10 cellular contexts compared by ENCODE assay signal in the genomic region with DNA sequence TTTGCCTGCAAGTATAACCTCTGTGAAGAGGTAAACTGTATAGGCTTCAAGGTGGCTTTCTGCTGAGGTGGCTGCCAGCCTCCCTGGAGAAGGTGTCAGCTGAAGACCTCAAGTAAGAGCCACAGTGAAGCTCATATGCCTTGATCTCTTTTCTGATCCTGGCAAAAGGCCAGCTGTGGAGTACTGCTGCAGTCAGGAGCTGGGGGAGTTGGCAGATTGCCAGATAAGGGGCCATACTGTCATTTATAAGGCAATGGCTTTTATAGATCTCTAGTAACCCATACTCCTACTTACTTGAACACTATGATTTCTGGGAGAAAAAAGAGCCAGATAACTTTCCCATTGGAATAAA. TPM values are rescaled to one million over a fixed set of nuclear protein-coding genes. Genes with fewer than 3 reads are reported as not detected.
A peak's percentile ranks its signal among the peaks of the same experiment; 100 is the strongest.
DNase-seq lines count a peak whose midpoint lies in the region; ATAC-seq, FAIRE-seq and TF ChIP-seq lines count a peak whose summit lies in the region.
"Had no signal": no experiment of that assay in that cellular context is flagged by ENCODE, and none has a peak within 500 bp of the region (broad histone marks: within the 10 kb centered on the region; RNA-seq: fewer than 3 reads in every experiment).

No MANE protein-coding gene starts in this region.

- DNase-seq in DND-41 (peak; percentile 92), NCI-H446 (lab: John Stamatoyannopoulos, UW) (peak; percentile 12 to 70), omental fat pad (ENCODE audit: low spot score) (no peak), HFFc6 (no peak), frontal cortex (ENCODE audit: low spot score in 2 of 2) (no peak)
- DNase-seq in activated T-cell treated with anti-CD3 and anti-CD28 coated beads, Interleukin-2, amount 50 U/mL, for 1 hour: peak; percentile 48

- no peak overlapping the region for H3K27ac Mint-ChIP-seq in HFFc6
- H3K27ac Mint-ChIP-seq in stimulated activated memory B cell treated with anti-CD40 and anti-IgM and Interleukin-4, amounts not matched to agents 10 μg/mL and 1 μg/mL and 100 μg/mL, for 72 hours: no peak overlapping the region

- peaks cover 62% of the 10 kb centered on the region for H3K79me2 ChIP-seq in DND-41 (ENCODE audit: insufficient read depth, low read length)

- peaks cover 2% of the 10 kb centered on the region; the same call in 1 of the 2 replicates for H3K27me3 Mint-ChIP-seq in HFFc6 (ENCODE audit: insufficient read depth)
- H3K27me3 Mint-ChIP-seq in stimulated activated memory B cell treated with anti-CD40 and anti-IgM and Interleukin-4, amounts not matched to agents 10 μg/mL and 1 μg/mL and 100 μg/mL, for 72 hours: no peaks in the 10 kb centered on the region

- TF ChIP-seq CTCF in DND-41 (IDR thresholded peaks at IDR 0.05; ENCODE audit: borderline replicate concordance, extremely low read depth, low read length, poor library complexity, severe bottlenecking) (no peak), omental fat pad (IDR thresholded peaks at IDR 0.05) (no peak), HFFc6 (IDR thresholded peaks at IDR 0.05) (no peak)

- no peaks in the 10 kb centered on the region for H3K36me3 Mint-ChIP-seq in HFFc6 (ENCODE audit: low read depth)
- no peaks in the 10 kb centered on the region for H3K36me3 Mint-ChIP-seq in stimulated activated memory B cell treated with anti-CD40 and anti-IgM and Interleukin-4, amounts not matched to agents 10 μg/mL and 1 μg/mL and 100 μg/mL, for 72 hours

- no peaks in the 10 kb centered on the region for H3K9me3 ChIP-seq in DND-41 (ENCODE audit: insufficient read depth, low read length, severe bottlenecking)
- H3K9me3 ChIP-seq: uterus had no signal

- no peak for FAIRE-seq in frontal cortex (lab: Jason Lieb, UNC)

- H3K4me2 ChIP-seq in DND-41 (ENCODE audit: insufficient read depth, low read length): peak overlapping the region; percentile 48

- no peak overlapping the region for H3K4me3 ChIP-seq in DND-41 (ENCODE audit: low read depth in 1 of 2, low read length in 2 of 2)
- H3K4me3 ChIP-seq: uterus had no signal

- H3K27ac ChIP-seq in DND-41 (ENCODE audit: low read length): peak overlapping the region; percentile 70
- H3K27ac ChIP-seq: uterus, VCaP had no signal

- H3K4me1 Mint-ChIP-seq in HFFc6 (ENCODE audit: low read depth): peaks cover 10% of the 10 kb centered on the region; the same call in 1 of the 2 replicates
- H3K4me1 Mint-ChIP-seq in stimulated activated memory B cell treated with anti-CD40 and anti-IgM and Interleukin-4, amounts not matched to agents 10 μg/mL and 1 μg/mL and 100 μg/mL, for 72 hours: peaks cover 20% of the 10 kb centered on the region

- no peaks in the 10 kb centered on the region for H3K9me3 Mint-ChIP-seq in HFFc6
- H3K9me3 Mint-ChIP-seq in stimulated activated memory B cell treated with anti-CD40 and anti-IgM and Interleukin-4, amounts not matched to agents 10 μg/mL and 1 μg/mL and 100 μg/mL, for 72 hours: no peaks in the 10 kb centered on the region

- H3K4me1 ChIP-seq in DND-41 (ENCODE audit: insufficient read depth, low read length): peaks cover 65% of the 10 kb centered on the region
- H3K4me1 ChIP-seq: uterus had no signal

- no peak overlapping the region for H3K4me3 Mint-ChIP-seq in HFFc6
- no peak overlapping the region for H3K4me3 Mint-ChIP-seq in stimulated activated memory B cell treated with anti-CD40 and anti-IgM and Interleukin-4, amounts not matched to agents 10 μg/mL and 1 μg/mL and 100 μg/mL, for 72 hours

- peak; percentile 69 for ATAC-seq in DND-41 (ENCODE audit: insufficient read depth, low read depth)
- ATAC-seq in omental fat pad (ENCODE audit: low FRiP score): peak; percentile 15
- ATAC-seq in HG03095 (IDR thresholded peaks at IDR 0.05; ENCODE audit: unreplicated experiment): no peak
- ATAC-seq in stimulated activated memory B cell treated with anti-CD40 and anti-IgM and Interleukin-4, amounts not matched to agents 10 μg/mL and 1 μg/mL and 100 μg/mL, for 72 hours: no peak

- H3K27me3 ChIP-seq in DND-41 (ENCODE audit: insufficient read depth, low read length, poor library complexity): no peaks in the 10 kb centered on the region
- H3K27me3 ChIP-seq: uterus had no signal

- H3K9ac ChIP-seq in DND-41 (ENCODE audit: low read depth, low read length): peak overlapping the region; percentile 27; the same call in 1 of the 2 replicates

- H3K36me3 ChIP-seq in DND-41 (ENCODE audit: insufficient read depth, low read length): peaks cover 4% of the 10 kb centered on the region
- H3K36me3 ChIP-seq: uterus had no signal

- 0 out of 2 replicates have a peak, but pooled peaks cover 3% of the 10 kb centered on the region for H4K20me1 ChIP-seq in DND-41 (ENCODE audit: insufficient read depth, low read length)

- H2AFZ ChIP-seq in DND-41 (ENCODE audit: low read depth, low read length): no peak overlapping the region

RNA-seq across cellular contexts. Expression of gene CEP85L, which starts 8.8 kb away (rescaled TPM):
- total RNA-seq in omental fat pad: 10 to 100 TPM in 3 of 4 donors, 1 to 10 TPM in 1; 9.7 to 22.6 (median 14.4) TPM
- 1 to 10 TPM; 6.6 to 8.8 (median 7.6) TPM for total RNA-seq in HFFc6 (2021; fragmentation: NEBNext Ultra II Directional; extraction: Animal tissue kit (Norgen Biotek cat#: 25700))
- 42.4 TPM for total RNA-seq in frontal cortex

Comparison
In these comparisons a context has a peak if more than half of its experiments do, and no peak if none do; other contexts are left out.
1. ATAC-seq: peak in DND-41 (single experiment) and omental fat pad (single experiment); none in HG03095 (single experiment) and stimulated activated memory B cell treated with anti-CD40 and anti-IgM and Interleukin-4, amounts not matched to agents 10 μg/mL and 1 μg/mL and 100 μg/mL, for 72 hours (single experiment).
2. DNase-seq: peak in DND-41 (single experiment), NCI-H446 (2 of 2) and activated T-cell treated with anti-CD3 and anti-CD28 coated beads, Interleukin-2, amount 50 U/mL, for 1 hour (single experiment); none in omental fat pad (single experiment), HFFc6 (single experiment) and frontal cortex (0 of 2).